In genomic region chr13:26011996-26012688, GRCh38 we compare ENCODE assay signal across 9 cellular contexts. TPM values are rescaled to one million over a fixed set of nuclear protein-coding genes. Genes with fewer than 3 reads are reported as not detected.
DNase-seq lines count a peak whose midpoint lies in the region; ATAC-seq and TF ChIP-seq lines count a peak whose summit lies in the region.
"Had no signal": no experiment of that assay in that cellular context is flagged by ENCODE, and none has a peak within 500 bp of the region (broad histone marks: within the 10 kb centered on the region; RNA-seq: fewer than 3 reads in every experiment).

No MANE protein-coding gene starts in this region.

- H3K27ac ChIP-seq in endodermal cell (ENCODE audit: low read depth, low read length): no peak overlapping the region

- 94 to 96% methylated on average over 29 to 39 of the region's 45 CpGs for WGBS in endodermal cell (ENCODE audit: insufficient coverage in 1 of 2, insufficient read length in 1 of 2), 2 experiments

- H3K4me1 Mint-ChIP-seq in activated CD4-positive, alpha-beta memory T cell treated with anti-CD3 and anti-CD28 coated beads for 36 hours (ENCODE audit: low read depth): peaks cover 16% of the 10 kb centered on the region
- no peaks in the 10 kb centered on the region for H3K4me1 Mint-ChIP-seq in endodermal cell

- DNase-seq in AG09309 (ENCODE audit: low read depth) (no peak), endodermal cell (no peak), NOMO-1 (lab: John Stamatoyannopoulos, UW; ENCODE audit: unreplicated experiment in 2 of 2) (no peak)
- DNase-seq in activated CD4-positive, alpha-beta memory T cell treated with anti-CD3 and anti-CD28 coated beads for 36 hours: peak; percentile 63
- DNase-seq in stimulated activated CD4-positive, alpha-beta T cell treated with anti-CD3 and anti-CD28 coated beads, Interleukin-12 subunit alpha, Interleukin-12 subunit beta, amount 100 ng/mL, for 24 hours (ENCODE audit: low read depth in 2 of 2): peak; percentile 17 to 19
- DNase-seq: DND-41 had no signal

- H3K4me3 ChIP-seq in AG09309 (ENCODE audit: control insufficient read depth, low read depth, low read length) (peak overlapping the region; percentile 23), endodermal cell (ENCODE audit: low read length) (no peak overlapping the region)

- TF ChIP-seq CTCF in AG09309 (IDR thresholded peaks at IDR 0.05; ENCODE audit: control insufficient read depth, insufficient read depth, low read depth, low read length, missing control alignments) (no peak), endodermal cell (conservative IDR thresholded peaks at IDR 0.05) (no peak)

- H3K9ac ChIP-seq in endodermal cell (ENCODE audit: extremely low read depth, low read length, poor library complexity, severe bottlenecking): no peak overlapping the region

- no peaks in the 10 kb centered on the region for H3K9me3 ChIP-seq in endodermal cell (ENCODE audit: control insufficient read depth, low read length)

- peak overlapping the region; percentile 64 for H3K4me3 Mint-ChIP-seq in activated CD4-positive, alpha-beta memory T cell treated with anti-CD3 and anti-CD28 coated beads for 36 hours
- H3K4me3 Mint-ChIP-seq in endodermal cell: peak overlapping the region; percentile 12

- H3K27me3 Mint-ChIP-seq in activated CD4-positive, alpha-beta memory T cell treated with anti-CD3 and anti-CD28 coated beads for 36 hours: no peaks in the 10 kb centered on the region
- H3K27me3 Mint-ChIP-seq in endodermal cell (ENCODE audit: insufficient read depth): peaks cover 9% of the 10 kb centered on the region

- CTCF ChIA-PET in activated CD4-positive, alpha-beta memory T cell treated with anti-CD3 and anti-CD28 coated beads for 36 hours (lab: Charles Lee): no interaction called here

- H3K36me3 Mint-ChIP-seq in activated CD4-positive, alpha-beta memory T cell treated with anti-CD3 and anti-CD28 coated beads for 36 hours: no peaks in the 10 kb centered on the region
- H3K36me3 Mint-ChIP-seq in endodermal cell (ENCODE audit: low read depth): peaks cover 4% of the 10 kb centered on the region

- no peaks in the 10 kb centered on the region for H3K36me3 ChIP-seq in endodermal cell (ENCODE audit: control insufficient read depth, insufficient read depth, low read length)

- H3K27ac Mint-ChIP-seq in activated CD4-positive, alpha-beta memory T cell treated with anti-CD3 and anti-CD28 coated beads for 36 hours: no peak overlapping the region
- H3K27ac Mint-ChIP-seq in endodermal cell: no peak overlapping the region

- peaks cover 20% of the 10 kb centered on the region for H3K27me3 ChIP-seq in endodermal cell (ENCODE audit: control insufficient read depth, insufficient read depth, low read length, poor library complexity, severe bottlenecking)

- intact Hi-C loops in activated CD4-positive, alpha-beta memory T cell treated with anti-CD3 and anti-CD28 coated beads for 36 hours (cut with micrococcal nuclease): no loop called here

- ATAC-seq in HG03280 (IDR thresholded peaks at IDR 0.05; ENCODE audit: unreplicated experiment): no peak
- ATAC-seq in HG02884 (IDR thresholded peaks at IDR 0.05; ENCODE audit: unreplicated experiment): no peak
- no peak for ATAC-seq in SK-N-SH treated with all-trans-retinoic acid at 6 μM for 48 hours

- no peaks in the 10 kb centered on the region for H3K4me1 ChIP-seq in endodermal cell (ENCODE audit: control insufficient read depth, insufficient read depth, low read length)

- H3K9me3 Mint-ChIP-seq in activated CD4-positive, alpha-beta memory T cell treated with anti-CD3 and anti-CD28 coated beads for 36 hours: peaks cover 5% of the 10 kb centered on the region
- H3K9me3 Mint-ChIP-seq in endodermal cell: peaks cover 10% of the 10 kb centered on the region

- POLR2A ChIA-PET in activated CD4-positive, alpha-beta memory T cell treated with anti-CD3 and anti-CD28 coated beads for 36 hours (lab: Charles Lee): no interaction called here

TF ChIP-seq in SK-N-SH treated with all-trans-retinoic acid at 6 μM for 48 hours, 23 proteins besides CTCF, POLR2A, EP300 and RAD21:
- TF ChIP-seq ZFP30 (CRISPR knock-in tag; IDR thresholded peaks at IDR 0.05) (no peak), RARB (CRISPR knock-in tag; IDR thresholded peaks at IDR 0.05) (no peak), ISL1 (CRISPR knock-in tag; IDR thresholded peaks at IDR 0.05) (no peak), ZNF565 (CRISPR knock-in tag; conservative IDR thresholded peaks at IDR 0.05; ENCODE audit: low read depth) (no peak), ZNF8 (CRISPR knock-in tag; IDR thresholded peaks at IDR 0.05) (no peak), ZC3H10 (CRISPR knock-in tag; IDR thresholded peaks at IDR 0.05) (no peak), ZNF70 (CRISPR knock-in tag; IDR thresholded peaks at IDR 0.05) (no peak)

RNA-seq across cellular contexts. Expression of gene SHISA2, which starts 39.7 kb away (rescaled TPM):
- total RNA-seq in activated CD4-positive, alpha-beta memory T cell treated with anti-CD3 and anti-CD28 coated beads for 36 hours: under 1 TPM in 1 of 2 experiments, not detected in 1; 0.17 TPM
- 100 to 1,000 TPM; 195 to 292 TPM for total RNA-seq in endodermal cell
- polyA plus RNA-seq in endodermal cell (2013, experiment 1 of 2): 18.0 TPM
- polyA plus RNA-seq in endodermal cell (2013, experiment 2 of 2): 19.7 TPM

Comparison
In these comparisons a context has a peak if more than half of its experiments do, and no peak if none do; other contexts are left out.
1. DNase-seq: peak in activated CD4-positive, alpha-beta memory T cell treated with anti-CD3 and anti-CD28 coated beads for 36 hours (single experiment) and stimulated activated CD4-positive, alpha-beta T cell treated with anti-CD3 and anti-CD28 coated beads, Interleukin-12 subunit alpha, Interleukin-12 subunit beta, amount 100 ng/mL, for 24 hours (2 of 2); none in AG09309 (single experiment), endodermal cell (single experiment) and NOMO-1 (0 of 2).
2. RNA of gene SHISA2, which starts 39.7 kb away (total RNA-seq): 195 to 292 TPM in endodermal cell; 0.17 TPM in activated CD4-positive, alpha-beta memory T cell treated with anti-CD3 and anti-CD28 coated beads for 36 hours; every median in the first group is over 100 times any median in the second.